26 cellular contexts compared by ENCODE assay signal in genomic region chr6:136253734-136254133, GRCh38.
"Had no signal": no experiment of that assay in that cellular context is flagged by ENCODE, and none has a peak within 500 bp of the region (broad histone marks: within the 10 kb centered on the region; RNA-seq: fewer than 3 reads in every experiment).

No MANE protein-coding gene starts in this region.

- FAIRE-seq: endothelial cell of umbilical vein, kidney had no signal

- ATAC-seq: foreskin keratinocyte; left cardiac atrium; lower lobe of right lung; psoas muscle; sciatic nerve; stimulated activated memory B cell treated with anti-CD40 and anti-IgM and Interleukin-4, amounts not matched to agents 10 μg/mL and 1 μg/mL and 100 μg/mL, for 72 hours had no signal

- H3K27ac Mint-ChIP-seq: endodermal cell; mesothelial cell of epicardium; nephron; stimulated activated memory B cell treated with anti-CD40 and anti-IgM and Interleukin-4, amounts not matched to agents 10 μg/mL and 1 μg/mL and 100 μg/mL, for 72 hours; stimulated activated naive CD8-positive, alpha-beta T cell treated with anti-CD3 and anti-CD28 coated beads, Interleukin-15, Interleukin-2, amounts not matched to agents 100 ng/mL and 50 ng/mL, for 24 hours had no signal

- H3K4me2 ChIP-seq: hepatocyte had no signal

- H2AFZ ChIP-seq: hepatocyte had no signal

- H3K27ac ChIP-seq: foreskin keratinocyte, hepatocyte, left ventricle myocardium inferior, lower lobe of right lung, psoas muscle, spleen, tibial artery, upper lobe of left lung, vagina had no signal

- H3K4me3 ChIP-seq: hepatocyte, left ventricle myocardium inferior, lower lobe of right lung, psoas muscle, spleen, tibial artery, upper lobe of left lung, vagina had no signal

- H3K9me3 ChIP-seq: left ventricle myocardium inferior, lower lobe of right lung, psoas muscle, spleen, tibial artery, upper lobe of left lung, vagina had no signal

- H3K36me3 Mint-ChIP-seq: memory B cell had no signal

- H3K79me2 ChIP-seq: hepatocyte had no signal

- DNase-seq: effector CD4-positive, alpha-beta T cell; endodermal cell; erythroblast; foreskin keratinocyte; head of caudate nucleus; kidney; left cardiac atrium; left ventricle myocardium inferior; lower lobe of right lung; psoas muscle; retina; spleen; stimulated activated CD4-positive, alpha-beta T cell treated with anti-CD3 and anti-CD28 coated beads, Interleukin-15, amount 100 ng/mL, for 24 hours; stimulated activated CD4-positive, alpha-beta T cell treated with anti-CD3 and anti-CD28 coated beads, Interleukin-1b, Interleukin-23, amount 100 ng/mL, for 48 hours; stimulated activated CD4-positive, alpha-beta T cell treated with anti-CD3 and anti-CD28 coated beads, Interleukin-4, amount 100 ng/mL, for 24 hours; tibial artery; upper lobe of left lung had no signal

- H3K27me3 ChIP-seq: foreskin keratinocyte, hepatocyte, spleen, tibial artery, upper lobe of left lung, vagina had no signal

- H3K27me3 Mint-ChIP-seq: memory B cell; stimulated activated memory B cell treated with anti-CD40 and anti-IgM and Interleukin-4, amounts not matched to agents 10 μg/mL and 1 μg/mL and 100 μg/mL, for 72 hours; stimulated activated naive CD8-positive, alpha-beta T cell treated with anti-CD3 and anti-CD28 coated beads, Interleukin-15, Interleukin-2, amounts not matched to agents 100 ng/mL and 50 ng/mL, for 24 hours had no signal

- H3K4me3 Mint-ChIP-seq: endodermal cell; memory B cell; mesothelial cell of epicardium; stimulated activated memory B cell treated with anti-CD40 and anti-IgM and Interleukin-4, amounts not matched to agents 10 μg/mL and 1 μg/mL and 100 μg/mL, for 72 hours; stimulated activated naive CD8-positive, alpha-beta T cell treated with anti-CD3 and anti-CD28 coated beads, Interleukin-15, Interleukin-2, amounts not matched to agents 100 ng/mL and 50 ng/mL, for 24 hours had no signal
